In genomic region chr6:85405853-85406198, GRCh38 we compare ENCODE assay signal across 2 cellular contexts.
TF ChIP-seq lines count a peak whose summit lies in the region.

No MANE protein-coding gene starts in this region.

TF ChIP-seq in SK-N-SH treated with all-trans-retinoic acid at 6 μM for 48 hours, 23 proteins besides CTCF, POLR2A, EP300 and RAD21 (continued from another document):
- TF ChIP-seq, protein P1, sequence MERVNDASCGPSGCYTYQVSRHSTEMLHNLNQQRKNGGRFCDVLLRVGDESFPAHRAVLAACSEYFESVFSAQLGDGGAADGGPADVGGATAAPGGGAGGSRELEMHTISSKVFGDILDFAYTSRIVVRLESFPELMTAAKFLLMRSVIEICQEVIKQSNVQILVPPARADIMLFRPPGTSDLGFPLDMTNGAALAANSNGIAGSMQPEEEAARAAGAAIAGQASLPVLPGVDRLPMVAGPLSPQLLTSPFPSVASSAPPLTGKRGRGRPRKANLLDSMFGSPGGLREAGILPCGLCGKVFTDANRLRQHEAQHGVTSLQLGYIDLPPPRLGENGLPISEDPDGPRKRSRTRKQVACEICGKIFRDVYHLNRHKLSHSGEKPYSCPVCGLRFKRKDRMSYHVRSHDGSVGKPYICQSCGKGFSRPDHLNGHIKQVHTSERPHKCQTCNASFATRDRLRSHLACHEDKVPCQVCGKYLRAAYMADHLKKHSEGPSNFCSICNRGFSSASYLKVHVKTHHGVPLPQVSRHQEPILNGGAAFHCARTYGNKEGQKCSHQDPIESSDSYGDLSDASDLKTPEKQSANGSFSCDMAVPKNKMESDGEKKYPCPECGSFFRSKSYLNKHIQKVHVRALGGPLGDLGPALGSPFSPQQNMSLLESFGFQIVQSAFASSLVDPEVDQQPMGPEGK (CRISPR knock-in tag; IDR thresholded peaks at IDR 0.05; ENCODE audit: borderline replicate concordance) = no peak
- TF ChIP-seq, protein P2, sequence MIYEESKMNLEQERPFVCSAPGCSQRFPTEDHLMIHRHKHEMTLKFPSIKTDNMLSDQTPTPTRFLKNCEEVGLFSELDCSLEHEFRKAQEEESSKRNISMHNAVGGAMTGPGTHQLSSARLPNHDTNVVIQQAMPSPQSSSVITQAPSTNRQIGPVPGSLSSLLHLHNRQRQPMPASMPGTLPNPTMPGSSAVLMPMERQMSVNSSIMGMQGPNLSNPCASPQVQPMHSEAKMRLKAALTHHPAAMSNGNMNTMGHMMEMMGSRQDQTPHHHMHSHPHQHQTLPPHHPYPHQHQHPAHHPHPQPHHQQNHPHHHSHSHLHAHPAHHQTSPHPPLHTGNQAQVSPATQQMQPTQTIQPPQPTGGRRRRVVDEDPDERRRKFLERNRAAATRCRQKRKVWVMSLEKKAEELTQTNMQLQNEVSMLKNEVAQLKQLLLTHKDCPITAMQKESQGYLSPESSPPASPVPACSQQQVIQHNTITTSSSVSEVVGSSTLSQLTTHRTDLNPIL (CRISPR knock-in tag; IDR thresholded peaks at IDR 0.05; ENCODE audit: low read depth) = no peak
- TF ChIP-seq ZFP3 (CRISPR knock-in tag; IDR thresholded peaks at IDR 0.05) (no peak), ZNF565 (CRISPR knock-in tag; conservative IDR thresholded peaks at IDR 0.05; ENCODE audit: low read depth) (no peak), PPARA (CRISPR knock-in tag; IDR thresholded peaks at IDR 0.05; ENCODE audit: borderline replicate concordance) (no peak), TCF4 (CRISPR knock-in tag; IDR thresholded peaks at IDR 0.05; ENCODE audit: borderline replicate concordance) (no peak), SNAI2 (CRISPR knock-in tag; IDR thresholded peaks at IDR 0.05) (no peak)

TF ChIP-seq in GM23338, 12 proteins besides CTCF, POLR2A, EP300 and RAD21 (continued from another document):
- TF ChIP-seq JUNB (IDR thresholded peaks at IDR 0.05; ENCODE audit: unreplicated experiment) (no peak), ZNF114 (CRISPR knock-in tag; IDR thresholded peaks at IDR 0.05) (no peak), ZNF331 (CRISPR knock-in tag; IDR thresholded peaks at IDR 0.05; ENCODE audit: low read depth) (no peak)
- TF ChIP-seq, protein P3, sequence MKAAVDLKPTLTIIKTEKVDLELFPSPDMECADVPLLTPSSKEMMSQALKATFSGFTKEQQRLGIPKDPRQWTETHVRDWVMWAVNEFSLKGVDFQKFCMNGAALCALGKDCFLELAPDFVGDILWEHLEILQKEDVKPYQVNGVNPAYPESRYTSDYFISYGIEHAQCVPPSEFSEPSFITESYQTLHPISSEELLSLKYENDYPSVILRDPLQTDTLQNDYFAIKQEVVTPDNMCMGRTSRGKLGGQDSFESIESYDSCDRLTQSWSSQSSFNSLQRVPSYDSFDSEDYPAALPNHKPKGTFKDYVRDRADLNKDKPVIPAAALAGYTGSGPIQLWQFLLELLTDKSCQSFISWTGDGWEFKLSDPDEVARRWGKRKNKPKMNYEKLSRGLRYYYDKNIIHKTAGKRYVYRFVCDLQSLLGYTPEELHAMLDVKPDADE (IDR thresholded peaks at IDR 0.05) = no peak
- TF ChIP-seq, protein P4, sequence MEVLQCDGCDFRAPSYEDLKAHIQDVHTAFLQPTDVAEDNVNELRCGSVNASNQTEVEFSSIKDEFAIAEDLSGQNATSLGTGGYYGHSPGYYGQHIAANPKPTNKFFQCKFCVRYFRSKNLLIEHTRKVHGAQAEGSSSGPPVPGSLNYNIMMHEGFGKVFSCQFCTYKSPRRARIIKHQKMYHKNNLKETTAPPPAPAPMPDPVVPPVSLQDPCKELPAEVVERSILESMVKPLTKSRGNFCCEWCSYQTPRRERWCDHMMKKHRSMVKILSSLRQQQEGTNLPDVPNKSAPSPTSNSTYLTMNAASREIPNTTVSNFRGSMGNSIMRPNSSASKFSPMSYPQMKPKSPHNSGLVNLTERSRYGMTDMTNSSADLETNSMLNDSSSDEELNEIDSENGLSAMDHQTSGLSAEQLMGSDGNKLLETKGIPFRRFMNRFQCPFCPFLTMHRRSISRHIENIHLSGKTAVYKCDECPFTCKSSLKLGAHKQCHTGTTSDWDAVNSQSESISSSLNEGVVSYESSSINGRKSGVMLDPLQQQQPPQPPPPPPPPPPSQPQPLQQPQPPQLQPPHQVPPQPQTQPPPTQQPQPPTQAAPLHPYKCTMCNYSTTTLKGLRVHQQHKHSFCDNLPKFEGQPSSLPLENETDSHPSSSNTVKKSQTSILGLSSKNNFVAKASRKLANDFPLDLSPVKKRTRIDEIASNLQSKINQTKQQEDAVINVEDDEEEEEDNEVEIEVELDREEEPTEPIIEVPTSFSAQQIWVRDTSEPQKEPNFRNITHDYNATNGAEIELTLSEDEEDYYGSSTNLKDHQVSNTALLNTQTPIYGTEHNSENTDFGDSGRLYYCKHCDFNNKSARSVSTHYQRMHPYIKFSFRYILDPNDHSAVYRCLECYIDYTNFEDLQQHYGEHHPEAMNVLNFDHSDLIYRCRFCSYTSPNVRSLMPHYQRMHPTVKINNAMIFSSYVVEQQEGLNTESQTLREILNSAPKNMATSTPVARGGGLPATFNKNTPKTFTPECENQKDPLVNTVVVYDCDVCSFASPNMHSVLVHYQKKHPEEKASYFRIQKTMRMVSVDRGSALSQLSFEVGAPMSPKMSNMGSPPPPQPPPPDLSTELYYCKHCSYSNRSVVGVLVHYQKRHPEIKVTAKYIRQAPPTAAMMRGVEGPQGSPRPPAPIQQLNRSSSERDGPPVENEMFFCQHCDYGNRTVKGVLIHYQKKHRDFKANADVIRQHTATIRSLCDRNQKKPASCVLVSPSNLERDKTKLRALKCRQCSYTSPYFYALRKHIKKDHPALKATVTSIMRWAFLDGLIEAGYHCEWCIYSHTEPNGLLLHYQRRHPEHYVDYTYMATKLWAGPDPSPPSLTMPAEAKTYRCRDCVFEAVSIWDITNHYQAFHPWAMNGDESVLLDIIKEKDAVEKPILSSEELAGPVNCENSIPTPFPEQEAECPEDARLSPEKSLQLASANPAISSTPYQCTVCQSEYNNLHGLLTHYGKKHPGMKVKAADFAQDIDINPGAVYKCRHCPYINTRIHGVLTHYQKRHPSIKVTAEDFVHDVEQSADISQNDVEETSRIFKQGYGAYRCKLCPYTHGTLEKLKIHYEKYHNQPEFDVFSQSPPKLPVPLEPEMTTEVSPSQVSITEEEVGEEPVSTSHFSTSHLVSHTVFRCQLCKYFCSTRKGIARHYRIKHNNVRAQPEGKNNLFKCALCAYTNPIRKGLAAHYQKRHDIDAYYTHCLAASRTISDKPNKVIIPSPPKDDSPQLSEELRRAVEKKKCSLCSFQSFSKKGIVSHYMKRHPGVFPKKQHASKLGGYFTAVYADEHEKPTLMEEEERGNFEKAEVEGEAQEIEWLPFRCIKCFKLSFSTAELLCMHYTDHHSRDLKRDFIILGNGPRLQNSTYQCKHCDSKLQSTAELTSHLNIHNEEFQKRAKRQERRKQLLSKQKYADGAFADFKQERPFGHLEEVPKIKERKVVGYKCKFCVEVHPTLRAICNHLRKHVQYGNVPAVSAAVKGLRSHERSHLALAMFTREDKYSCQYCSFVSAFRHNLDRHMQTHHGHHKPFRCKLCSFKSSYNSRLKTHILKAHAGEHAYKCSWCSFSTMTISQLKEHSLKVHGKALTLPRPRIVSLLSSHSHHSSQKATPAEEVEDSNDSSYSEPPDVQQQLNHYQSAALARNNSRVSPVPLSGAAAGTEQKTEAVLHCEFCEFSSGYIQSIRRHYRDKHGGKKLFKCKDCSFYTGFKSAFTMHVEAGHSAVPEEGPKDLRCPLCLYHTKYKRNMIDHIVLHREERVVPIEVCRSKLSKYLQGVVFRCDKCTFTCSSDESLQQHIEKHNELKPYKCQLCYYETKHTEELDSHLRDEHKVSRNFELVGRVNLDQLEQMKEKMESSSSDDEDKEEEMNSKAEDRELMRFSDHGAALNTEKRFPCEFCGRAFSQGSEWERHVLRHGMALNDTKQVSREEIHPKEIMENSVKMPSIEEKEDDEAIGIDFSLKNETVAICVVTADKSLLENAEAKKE (CRISPR knock-in tag; IDR thresholded peaks at IDR 0.05) = no peak
